In the genomic region with DNA sequence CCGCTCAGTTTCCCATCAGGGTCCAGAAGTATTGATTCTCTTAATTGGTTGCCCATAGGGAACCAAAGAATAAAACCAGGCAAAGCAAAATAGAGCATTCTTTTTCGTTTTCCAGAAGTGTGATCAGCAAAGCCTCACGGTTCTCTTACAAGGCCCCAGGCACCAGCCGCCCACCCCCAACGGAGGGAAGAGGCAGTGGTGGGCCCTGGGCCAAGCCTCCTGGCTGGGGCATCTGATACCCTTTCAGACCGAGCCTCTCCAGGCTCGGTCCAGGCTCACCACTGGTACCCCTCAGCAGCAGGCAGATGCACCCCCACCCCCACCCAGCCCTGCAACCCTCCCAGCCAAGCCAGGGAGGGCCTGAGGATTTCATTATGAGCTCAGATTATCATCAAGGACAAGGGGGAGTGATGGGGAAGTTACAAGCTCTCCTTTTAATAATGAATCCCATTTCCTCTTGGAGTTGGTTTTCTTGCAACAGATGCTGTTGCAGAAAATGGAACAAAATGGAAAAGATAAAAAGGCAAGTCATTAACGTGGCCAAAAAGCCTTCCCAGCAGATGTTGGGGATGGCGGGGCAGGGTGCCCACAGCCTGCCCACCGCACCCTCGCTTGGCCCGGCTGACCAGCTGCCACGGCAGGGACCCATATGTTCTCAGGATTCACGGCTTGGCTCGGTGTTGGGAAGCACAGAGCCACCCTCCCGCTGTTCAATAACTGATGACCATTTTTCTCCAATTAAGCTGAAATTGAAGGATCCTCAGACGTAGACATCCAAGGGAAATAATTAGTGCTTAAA, we compare ENCODE assay signal across 19 cellular contexts.
"Had no signal": no experiment of that assay in that cellular context is flagged by ENCODE, and none has a peak within 500 bp of the region (broad histone marks: within the 10 kb centered on the region; RNA-seq: fewer than 3 reads in every experiment).

No MANE protein-coding gene starts in this region.

- DNase-seq: colonic mucosa; dermis blood vessel endothelial cell; erythroblast; foreskin keratinocyte; head of caudate nucleus; hippocampal formation; kidney glomerular epithelial cell; mesendoderm; naive B cell; spleen; stimulated activated CD4-positive, alpha-beta T cell treated with anti-CD3 and anti-CD28 coated beads, Interleukin-15, amount 100 ng/mL, for 24 hours; stimulated activated CD4-positive, alpha-beta T cell treated with anti-CD3 and anti-CD28 coated beads, Interleukin-1b, Interleukin-23, amount 100 ng/mL, for 48 hours; stimulated activated CD4-positive, alpha-beta T cell treated with anti-CD3 and anti-CD28 coated beads, Interleukin-4, amount 100 ng/mL, for 24 hours; stimulated activated naive CD8-positive, alpha-beta T cell treated with anti-CD3 and anti-CD28 coated beads, Interleukin-15, amount 100 ng/mL, for 72 hours; testis; transverse colon had no signal

- H3K4me1 ChIP-seq: colonic mucosa, foreskin keratinocyte, spleen, testis, transverse colon had no signal

- H3K27me3 ChIP-seq: colonic mucosa, foreskin keratinocyte, testis, transverse colon had no signal

- H3K9me3 ChIP-seq: colonic mucosa, spleen, testis, transverse colon had no signal

- H3K4me1 Mint-ChIP-seq: naive B cell; stimulated activated memory B cell treated with anti-CD40 and anti-IgM and Interleukin-4, amounts not matched to agents 10 μg/mL and 1 μg/mL and 100 μg/mL, for 72 hours; stimulated activated naive CD8-positive, alpha-beta T cell treated with anti-CD3 and anti-CD28 coated beads, Interleukin-15, amount 100 ng/mL, for 72 hours had no signal

- H3K4me3 ChIP-seq: colonic mucosa, spleen, testis, transverse colon had no signal

- H3K4me3 Mint-ChIP-seq: nephron; stimulated activated memory B cell treated with anti-CD40 and anti-IgM and Interleukin-4, amounts not matched to agents 10 μg/mL and 1 μg/mL and 100 μg/mL, for 72 hours; stimulated activated naive CD8-positive, alpha-beta T cell treated with anti-CD3 and anti-CD28 coated beads, Interleukin-15, amount 100 ng/mL, for 72 hours had no signal

- H3K27ac Mint-ChIP-seq: naive B cell; nephron; stimulated activated memory B cell treated with anti-CD40 and anti-IgM and Interleukin-4, amounts not matched to agents 10 μg/mL and 1 μg/mL and 100 μg/mL, for 72 hours; stimulated activated naive CD8-positive, alpha-beta T cell treated with anti-CD3 and anti-CD28 coated beads, Interleukin-15, amount 100 ng/mL, for 72 hours had no signal

- H3K9me3 Mint-ChIP-seq: nephron; stimulated activated naive CD8-positive, alpha-beta T cell treated with anti-CD3 and anti-CD28 coated beads, Interleukin-15, amount 100 ng/mL, for 72 hours had no signal

- ATAC-seq: foreskin keratinocyte; sciatic nerve; stimulated activated memory B cell treated with anti-CD40 and anti-IgM and Interleukin-4, amounts not matched to agents 10 μg/mL and 1 μg/mL and 100 μg/mL, for 72 hours; stimulated activated naive CD8-positive, alpha-beta T cell treated with anti-CD3 and anti-CD28 coated beads, Interleukin-15, amount 100 ng/mL, for 72 hours had no signal

- H3K36me3 ChIP-seq: colonic mucosa, spleen, transverse colon had no signal

- H3K36me3 Mint-ChIP-seq: naive B cell; stimulated activated memory B cell treated with anti-CD40 and anti-IgM and Interleukin-4, amounts not matched to agents 10 μg/mL and 1 μg/mL and 100 μg/mL, for 72 hours had no signal
